9 cellular contexts compared by ENCODE assay signal in genomic region chr11:32435947-32436750, GRCh38. TPM values are rescaled to one million over a fixed set of nuclear protein-coding genes. Genes with fewer than 3 reads are reported as not detected.
A peak's percentile ranks its signal among the peaks of the same experiment; 100 is the strongest.
DNase-seq lines count a peak whose midpoint lies in the region; TF ChIP-seq lines count a peak whose summit lies in the region.
"Had no signal": no experiment of that assay in that cellular context is flagged by ENCODE, and none has a peak within 500 bp of the region (broad histone marks: within the 10 kb centered on the region; RNA-seq: fewer than 3 reads in every experiment).

No MANE protein-coding gene starts in this region.

- H2BK120ac ChIP-seq in mesendoderm (ENCODE audit: low read depth, low read length) = no peak overlapping the region

- H3K9ac ChIP-seq in HUES6 (ENCODE audit: low read length) = no peak overlapping the region
- peak overlapping the region; percentile 57 for H3K9ac ChIP-seq in mesendoderm (ENCODE audit: low read length)

- no peak overlapping the region for H3K27ac Mint-ChIP-seq in immature natural killer cell

- H3K4me1 ChIP-seq in BE2C (no peaks in the 10 kb centered on the region), HUES6 (ENCODE audit: control insufficient read depth, insufficient read depth, low read length) (peaks cover 48% of the 10 kb centered on the region), mesendoderm (ENCODE audit: control insufficient read depth, low read depth, low read length) (peaks cover 6% of the 10 kb centered on the region)

- H3K4ac ChIP-seq in mesendoderm (ENCODE audit: low read depth, low read length) = no peak overlapping the region

- no peak overlapping the region for H4K5ac ChIP-seq in mesendoderm (ENCODE audit: low read length)

- peak overlapping the region; percentile 84 for H3K4me2 ChIP-seq in mesendoderm (ENCODE audit: low read length)

- H2BK15ac ChIP-seq in mesendoderm (replicated peaks; ENCODE audit: low read depth) = no peak overlapping the region

- intact Hi-C loops in lower leg skin (cut with DNase I; ENCODE audit: low total_unique reads) = no loop called here

- no peak overlapping the region for H2BK5ac ChIP-seq in mesendoderm (ENCODE audit: low read length)

- H3K27me3 ChIP-seq in BE2C (no peaks in the 10 kb centered on the region), HUES6 (ENCODE audit: control insufficient read depth, insufficient read depth, low read length) (peaks cover 100% of the 10 kb centered on the region), mesendoderm (ENCODE audit: insufficient read depth, low read length, poor library complexity) (peaks cover 68% of the 10 kb centered on the region)

- H3K79me2 ChIP-seq in mesendoderm (ENCODE audit: control insufficient read depth, insufficient read depth, low read length) = no peaks in the 10 kb centered on the region

- peaks cover 3 to 5% of the 10 kb centered on the region in 2 donors for H3K4me1 Mint-ChIP-seq in immature natural killer cell

- no peak overlapping the region for H3K23ac ChIP-seq in mesendoderm (ENCODE audit: low read length)

- no peaks in the 10 kb centered on the region for H3K36me3 Mint-ChIP-seq in immature natural killer cell

- no peaks in the 10 kb centered on the region for H3K9me3 ChIP-seq in BE2C
- no peaks in the 10 kb centered on the region for H3K9me3 ChIP-seq in HUES6 (ENCODE audit: control insufficient read depth, insufficient read depth, low read depth, low read length)

- H3K27me3 Mint-ChIP-seq in immature natural killer cell (ENCODE audit: low read depth in 3 of 3) = peaks cover 15 to 33% (median 27%) of the 10 kb centered on the region in 3 donors

- no peaks in the 10 kb centered on the region for H3K36me3 ChIP-seq in BE2C
- H3K36me3 ChIP-seq in HUES6 (ENCODE audit: control insufficient read depth, insufficient read depth, low read length) = no peaks in the 10 kb centered on the region
- no peaks in the 10 kb centered on the region for H3K36me3 ChIP-seq in mesendoderm (ENCODE audit: control insufficient read depth, insufficient read depth, low read length)

- DNase-seq in BE2C (no peak), coronary artery (ENCODE audit: low spot score) (no peak), mesendoderm (peak; percentile 61), immature natural killer cell (no peak), foreskin fibroblast (no peak), lower leg skin (ENCODE audit: low spot score in 2 of 2) (no peak), T1000 (lab: John Stamatoyannopoulos, UW) (no peak)

- WGBS in mesendoderm (ENCODE audit: extremely low coverage, insufficient coverage, low lambda C conversion rate) = no CpG with 5 or more reads among the region's 42 CpGs
- 1 to 2% methylated on average over 40 to 42 of the region's 42 CpGs for WGBS in lower leg skin, 2 donors

- no peak for TF ChIP-seq POLR2A in lower leg skin (IDR thresholded peaks at IDR 0.05)

- peak overlapping the region; percentile 85 for H3K56ac ChIP-seq in mesendoderm (ENCODE audit: low read length)

- no peak overlapping the region for H2AK5ac ChIP-seq in mesendoderm (ENCODE audit: low read length)

- H3K4me3 ChIP-seq in BE2C (ENCODE audit: low read depth, low read length) = peak overlapping the region; percentile 49
- H3K4me3 ChIP-seq in HUES6 (ENCODE audit: low read depth, low read length) = peak overlapping the region; percentile 59
- peak overlapping the region; percentile 69 for H3K4me3 ChIP-seq in coronary artery
- H3K4me3 ChIP-seq in mesendoderm (ENCODE audit: low read length) = peak overlapping the region; percentile 40
- no peak overlapping the region for H3K4me3 ChIP-seq in foreskin fibroblast (ENCODE audit: low read depth in 1 of 2, low read length in 2 of 2)
- no peak overlapping the region for H3K4me3 ChIP-seq in lower leg skin (ENCODE audit: low read depth, poor library complexity, severe bottlenecking)

- H3K18ac ChIP-seq in mesendoderm (ENCODE audit: low read length) = no peak overlapping the region

- H3K79me1 ChIP-seq in mesendoderm (ENCODE audit: low read length) = no peaks in the 10 kb centered on the region

- peaks cover 0 to 2% (median 0%) of the 10 kb centered on the region in 6 donors for H3K9me3 Mint-ChIP-seq in immature natural killer cell

- no peak overlapping the region for H3K27ac ChIP-seq in HUES6 (ENCODE audit: low read depth, low read length)
- H3K27ac ChIP-seq in coronary artery = peak overlapping the region in 1 of 2 donors; percentile 42
- H3K27ac ChIP-seq in mesendoderm (ENCODE audit: low read depth, low read length) = no peak overlapping the region

- H3K4me3 Mint-ChIP-seq in immature natural killer cell = peak overlapping the region in 1 of 5 donors; percentile 33

- no peak for TF ChIP-seq CTCF in BE2C (IDR thresholded peaks at IDR 0.05; ENCODE audit: low read depth, low read length)
- TF ChIP-seq CTCF in coronary artery (IDR thresholded peaks at IDR 0.05) = no peak
- TF ChIP-seq CTCF in foreskin fibroblast (IDR thresholded peaks at IDR 0.05; ENCODE audit: low read depth, low read length) = no peak
- TF ChIP-seq CTCF in lower leg skin (IDR thresholded peaks at IDR 0.05) = no peak

- no peak overlapping the region for H4K8ac ChIP-seq in mesendoderm (ENCODE audit: low read depth, low read length)

RNA-seq across cellular contexts. Expression of gene WT1, which starts 0.8 kb away (rescaled TPM):
- 6.7 TPM for polyA plus RNA-seq in BE2C (2012; ENCODE audit: insufficient read depth, insufficient read length, low read depth)
- polyA plus RNA-seq in mesendoderm (2013, experiment 1 of 2) = 1.0 TPM
- polyA plus RNA-seq in mesendoderm (2013, experiment 2 of 2) = 0.92 TPM
- not detected for polyA plus RNA-seq in immature natural killer cell
- not detected for total RNA-seq in lower leg skin
- total RNA-seq: skeletal muscle tissue had no signal

Comparison
In these comparisons a context has a peak if more than half of its experiments do, and no peak if none do; other contexts are left out.
1. H3K4me3 ChIP-seq: peak in BE2C (single experiment), HUES6 (single experiment), coronary artery (single experiment) and mesendoderm (single experiment); none in foreskin fibroblast (0 of 2) and lower leg skin (single experiment).